ENCODE assay signal across 2 cellular contexts in genomic region chr13:93004919-93005318, GRCh38.
TF ChIP-seq lines count a peak whose summit lies in the region.

No MANE protein-coding gene starts in this region.

TF ChIP-seq in GM23338, 12 proteins besides CTCF, POLR2A, EP300 and RAD21 (continued from another document):
- TF ChIP-seq ZNF462 (CRISPR knock-in tag; IDR thresholded peaks at IDR 0.05) (no peak), REST (IDR thresholded peaks at IDR 0.05; ENCODE audit: unreplicated experiment) (no peak), NANOG (IDR thresholded peaks at IDR 0.05; ENCODE audit: borderline replicate concordance) (no peak), CREB1 (CRISPR knock-in tag; IDR thresholded peaks at IDR 0.05; ENCODE audit: low read depth) (no peak), ETS1 (IDR thresholded peaks at IDR 0.05) (no peak), EZH2phosphoT487 (IDR thresholded peaks at IDR 0.05; ENCODE audit: unreplicated experiment) (no peak), JUNB (IDR thresholded peaks at IDR 0.05; ENCODE audit: unreplicated experiment) (no peak), POLR2AphosphoS5 (IDR thresholded peaks at IDR 0.05; ENCODE audit: low read depth) (no peak)

TF ChIP-seq in liver, 16 proteins besides CTCF, POLR2A, EP300 and RAD21 (continued from another document):
- no peak for TF ChIP-seq REST (IDR thresholded peaks at IDR 0.05)
- TF ChIP-seq HNF4A (conservative IDR thresholded peaks at IDR 0.05), result no peak
- TF ChIP-seq TAF1 (conservative IDR thresholded peaks at IDR 0.05), result no peak
- TF ChIP-seq FOXA1 (IDR thresholded peaks at IDR 0.05), result no peak
- no peak for TF ChIP-seq NR2F2 (IDR thresholded peaks at IDR 0.05)
- TF ChIP-seq SP1 (IDR thresholded peaks at IDR 0.05), result no peak
- TF ChIP-seq YY1 (IDR thresholded peaks at IDR 0.05), result no peak
- no peak for TF ChIP-seq EGR1 (IDR thresholded peaks at IDR 0.05; ENCODE audit: low read depth in 2 of 2)
- TF ChIP-seq RXRA (IDR thresholded peaks at IDR 0.05), result no peak
- no peak for TF ChIP-seq ATF3 (IDR thresholded peaks at IDR 0.05)
